2 cellular contexts compared by ENCODE assay signal in the genomic region with DNA sequence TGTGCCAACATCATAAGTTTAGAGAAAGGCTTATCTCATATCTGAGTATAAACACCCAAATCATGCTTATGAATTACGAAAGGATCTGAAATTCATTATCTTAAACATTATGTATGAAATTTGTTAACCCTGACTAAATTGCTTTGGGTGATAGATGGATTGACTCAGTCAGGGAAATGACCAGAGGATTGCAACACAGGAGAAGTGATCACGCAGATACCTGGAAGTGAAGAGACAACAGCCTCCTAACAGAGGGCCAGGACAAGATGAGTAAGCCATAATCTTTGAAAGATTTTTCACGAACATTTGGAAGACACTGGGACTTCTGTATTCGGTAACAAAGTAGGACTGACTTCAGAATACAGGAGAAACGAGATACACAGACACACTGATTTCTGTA.
TF ChIP-seq lines count a peak whose summit lies in the region.

No MANE protein-coding gene starts in this region.

TF ChIP-seq in A549, 52 proteins besides CTCF, POLR2A, EP300 and RAD21 (continued from another document):
- TF ChIP-seq ZC3H11A (IDR thresholded peaks at IDR 0.05) (no peak), EHF (CRISPR knock-in tag; IDR thresholded peaks at IDR 0.05) (no peak), MYC (IDR thresholded peaks at IDR 0.05; ENCODE audit: borderline replicate concordance, low read length) (no peak), CHD2 (IDR thresholded peaks at IDR 0.05; ENCODE audit: low read length, partially characterized antibody) (no peak)
- TF ChIP-seq, protein P1, sequence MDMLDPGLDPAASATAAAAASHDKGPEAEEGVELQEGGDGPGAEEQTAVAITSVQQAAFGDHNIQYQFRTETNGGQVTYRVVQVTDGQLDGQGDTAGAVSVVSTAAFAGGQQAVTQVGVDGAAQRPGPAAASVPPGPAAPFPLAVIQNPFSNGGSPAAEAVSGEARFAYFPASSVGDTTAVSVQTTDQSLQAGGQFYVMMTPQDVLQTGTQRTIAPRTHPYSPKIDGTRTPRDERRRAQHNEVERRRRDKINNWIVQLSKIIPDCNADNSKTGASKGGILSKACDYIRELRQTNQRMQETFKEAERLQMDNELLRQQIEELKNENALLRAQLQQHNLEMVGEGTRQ (IDR thresholded peaks at IDR 0.05): no peak

TF ChIP-seq in endothelial cell of umbilical vein, 7 proteins besides CTCF, POLR2A, EP300 and RAD21 (continued from another document):
- no peak for TF ChIP-seq FOS (IDR thresholded peaks at IDR 0.05; ENCODE audit: borderline replicate concordance, insufficient read depth, low read length)
- TF ChIP-seq, protein P2, sequence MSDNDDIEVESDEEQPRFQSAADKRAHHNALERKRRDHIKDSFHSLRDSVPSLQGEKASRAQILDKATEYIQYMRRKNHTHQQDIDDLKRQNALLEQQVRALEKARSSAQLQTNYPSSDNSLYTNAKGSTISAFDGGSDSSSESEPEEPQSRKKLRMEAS (IDR thresholded peaks at IDR 0.05; ENCODE audit: insufficient read depth, insufficient read length): no peak
TF ChIP-seq in endothelial cell of umbilical vein: peak in this region for 0.
